ENCODE assay signal across 10 cellular contexts in genomic region chr6:7058250-7058923, GRCh38. TPM values are rescaled to one million over a fixed set of nuclear protein-coding genes. Genes with fewer than 3 reads are reported as not detected.
DNase-seq lines count a peak whose midpoint lies in the region; ATAC-seq and TF ChIP-seq lines count a peak whose summit lies in the region.
"Had no signal": no experiment of that assay in that cellular context is flagged by ENCODE, and none has a peak within 500 bp of the region (broad histone marks: within the 10 kb centered on the region; RNA-seq: fewer than 3 reads in every experiment).

No MANE protein-coding gene starts in this region.

- no peaks in the 10 kb centered on the region for H3K36me3 Mint-ChIP-seq in activated CD4-positive, alpha-beta T cell treated with anti-CD3 and anti-CD28 coated beads for 36 hours (ENCODE audit: low read depth)
- H3K36me3 Mint-ChIP-seq: CD4-positive, CD25-positive, alpha-beta regulatory T cell had no signal

- intact Hi-C loops in activated CD4-positive, alpha-beta T cell treated with anti-CD3 and anti-CD28 coated beads for 36 hours (cut with DNase I, micrococcal nuclease), result no loop called here

- peak; percentile 90 for ATAC-seq in activated CD4-positive, alpha-beta T cell treated with anti-CD3 and anti-CD28 coated beads for 36 hours
- ATAC-seq in GM18520 (IDR thresholded peaks at IDR 0.05; ENCODE audit: unreplicated experiment), result no peak

- no peaks in the 10 kb centered on the region for H3K9me3 Mint-ChIP-seq in activated CD4-positive, alpha-beta T cell treated with anti-CD3 and anti-CD28 coated beads for 36 hours (ENCODE audit: low read depth)
- H3K9me3 Mint-ChIP-seq: CD4-positive, CD25-positive, alpha-beta regulatory T cell had no signal

- H3K27ac Mint-ChIP-seq in activated CD4-positive, alpha-beta T cell treated with anti-CD3 and anti-CD28 coated beads for 36 hours, result no peak overlapping the region

- peaks cover 8% of the 10 kb centered on the region for H3K4me1 Mint-ChIP-seq in activated CD4-positive, alpha-beta T cell treated with anti-CD3 and anti-CD28 coated beads for 36 hours

- no peak overlapping the region for H3K4me3 ChIP-seq in fibroblast of pulmonary artery (replicated peaks; ENCODE audit: low read depth, low read length)
- H3K4me3 ChIP-seq: esophagus muscularis mucosa had no signal

- POLR2A ChIA-PET in activated CD4-positive, alpha-beta T cell treated with anti-CD3 and anti-CD28 coated beads for 36 hours (lab: Charles Lee), result no interaction called here
- POLR2A ChIA-PET in RWPE1 (lab: Yijun Ruan, JAX; ENCODE audit: low non-redundant PET), result interaction anchor here (1.0 kb wide), 1 partner anchor 22 kb away, joined by 7 read pairs; no protein-coding TSS in a partner anchor

- peak; percentile 44 for DNase-seq in activated CD4-positive, alpha-beta T cell treated with anti-CD3 and anti-CD28 coated beads for 36 hours
- no peak for DNase-seq in activated CD4-positive, alpha-beta T cell treated with anti-CD3 and anti-CD28 coated beads for 4 hours
- DNase-seq in RWPE1 (ENCODE audit: low spot score) (peak; percentile 95), fibroblast of pulmonary artery (ENCODE audit: low read depth) (peak; percentile 94), stromal cell of bone marrow (ENCODE audit: low read depth) (peak; percentile 80), GM20000 (ENCODE audit: low spot score) (no peak), NCI-H526 (lab: John Stamatoyannopoulos, UW) (no peak)
- DNase-seq: CD4-positive, CD25-positive, alpha-beta regulatory T cell had no signal

- H3K27ac ChIP-seq in RWPE1, result peak overlapping the region; percentile 97
- H3K27ac ChIP-seq: esophagus muscularis mucosa had no signal

- H3K4me3 Mint-ChIP-seq in activated CD4-positive, alpha-beta T cell treated with anti-CD3 and anti-CD28 coated beads for 36 hours, result no peak overlapping the region
- H3K4me3 Mint-ChIP-seq: CD4-positive, CD25-positive, alpha-beta regulatory T cell had no signal

- TF ChIP-seq CTCF in RWPE1 (conservative IDR thresholded peaks at IDR 0.05; ENCODE audit: low read depth) (no peak), fibroblast of pulmonary artery (IDR thresholded peaks at IDR 0.05; ENCODE audit: low read length, missing control alignments) (no peak), GM20000 (IDR thresholded peaks at IDR 0.05; ENCODE audit: extremely low read depth, missing control alignments) (no peak)

- H3K27me3 Mint-ChIP-seq in activated CD4-positive, alpha-beta T cell treated with anti-CD3 and anti-CD28 coated beads for 36 hours, result no peaks in the 10 kb centered on the region

- CTCF ChIA-PET in activated CD4-positive, alpha-beta T cell treated with anti-CD3 and anti-CD28 coated beads for 36 hours (lab: Charles Lee), result interaction anchor here (0.6 to 0.7 kb wide), 2 partner anchors 299 to 476 kb away, joined by 3 to 4 read pairs; no protein-coding TSS in a partner anchor
- CTCF ChIA-PET in RWPE1 (lab: Yijun Ruan, JAX), result interaction anchor here (1.0 kb wide), 1 partner anchor 48 kb away, joined by 3 read pairs; no protein-coding TSS in a partner anchor

RNA-seq across cellular contexts. Expression of gene RREB1, which starts 49.4 kb away (rescaled TPM):
- 10 to 100 TPM; 14.7 to 18.1 TPM for total RNA-seq in activated CD4-positive, alpha-beta T cell treated with anti-CD3 and anti-CD28 coated beads for 36 hours

Comparison
In these comparisons a context has a peak if more than half of its experiments do, and no peak if none do; other contexts are left out.
1. DNase-seq: peak in activated CD4-positive, alpha-beta T cell treated with anti-CD3 and anti-CD28 coated beads for 36 hours (single experiment), RWPE1 (single experiment), fibroblast of pulmonary artery (single experiment) and stromal cell of bone marrow (single experiment); none in activated CD4-positive, alpha-beta T cell treated with anti-CD3 and anti-CD28 coated beads for 4 hours (0 of 2), GM20000 (single experiment) and NCI-H526 (0 of 2).